In genomic region chr2:207408086-207408794, GRCh38 we compare ENCODE assay signal across 8 cellular contexts.
DNase-seq lines count a peak whose midpoint lies in the region; ATAC-seq and TF ChIP-seq lines count a peak whose summit lies in the region.

No MANE protein-coding gene starts in this region.

- in situ Hi-C loops in ACHN (cut with HindIII; ENCODE audit: low pct_ligation_motif_present, low pct_unique_long_range_greater_than_20kb, low sequenced_read_pairs): no loop called here

- DNase-seq in Daoy (ENCODE audit: low read depth) (peak; percentile 25), NCI-H146 treated with DMSO at 0.1 percent for 48 hours (lab: John Stamatoyannopoulos, UW; ENCODE audit: unreplicated experiment) (peak; percentile 6), body of pancreas (peak; percentile 35 to 68 (median 53)), skeletal muscle cell (ENCODE audit: low read depth) (peak; percentile 27), HUDEP-2 (lab: John Stamatoyannopoulos, UW; ENCODE audit: unreplicated experiment in 76 of 76) (no peak), ACHN (no peak), HK-2 (ENCODE audit: unreplicated experiment) (no peak)

- TF ChIP-seq POLR2A in body of pancreas (IDR thresholded peaks at IDR 0.05): no peak

- peak; percentile 96 for ATAC-seq in HG02571 (IDR thresholded peaks at IDR 0.05; ENCODE audit: unreplicated experiment)
- ATAC-seq in body of pancreas: peak; percentile 74

- no peak overlapping the region for H3K4me3 ChIP-seq in body of pancreas
- H3K4me3 ChIP-seq in skeletal muscle cell (ENCODE audit: low read depth, low read length): no peak overlapping the region

- no peaks in the 10 kb centered on the region for H3K27me3 ChIP-seq in body of pancreas

- WGBS in body of pancreas, 2 donors: 33 to 39% methylated on average over 8 of the region's 8 CpGs

- no peak overlapping the region for H3K27ac ChIP-seq in body of pancreas

- intact Hi-C loops in body of pancreas (cut with DNase I): no loop called here

- H3K9me3 ChIP-seq in body of pancreas: peaks cover 0 to 3% (median 0%) of the 10 kb centered on the region in 3 donors

- peaks cover 8% of the 10 kb centered on the region for H3K4me1 ChIP-seq in body of pancreas

- TF ChIP-seq CTCF in body of pancreas (IDR thresholded peaks at IDR 0.05): no peak

- H3K36me3 ChIP-seq in body of pancreas (replicated peaks in 1 of 2; ENCODE audit: insufficient read depth in 1 of 2, low read depth in 2 of 2): no peaks in the 10 kb centered on the region

Comparison
In these comparisons a context has a peak if more than half of its experiments do, and no peak if none do; other contexts are left out.
1. DNase-seq: peak in Daoy (single experiment), NCI-H146 treated with DMSO at 0.1 percent for 48 hours (single experiment), body of pancreas (4 of 4) and skeletal muscle cell (single experiment); none in HUDEP-2 (0 of 76), ACHN (single experiment) and HK-2 (single experiment).